ENCODE assay signal across 8 cellular contexts in the genomic region with DNA sequence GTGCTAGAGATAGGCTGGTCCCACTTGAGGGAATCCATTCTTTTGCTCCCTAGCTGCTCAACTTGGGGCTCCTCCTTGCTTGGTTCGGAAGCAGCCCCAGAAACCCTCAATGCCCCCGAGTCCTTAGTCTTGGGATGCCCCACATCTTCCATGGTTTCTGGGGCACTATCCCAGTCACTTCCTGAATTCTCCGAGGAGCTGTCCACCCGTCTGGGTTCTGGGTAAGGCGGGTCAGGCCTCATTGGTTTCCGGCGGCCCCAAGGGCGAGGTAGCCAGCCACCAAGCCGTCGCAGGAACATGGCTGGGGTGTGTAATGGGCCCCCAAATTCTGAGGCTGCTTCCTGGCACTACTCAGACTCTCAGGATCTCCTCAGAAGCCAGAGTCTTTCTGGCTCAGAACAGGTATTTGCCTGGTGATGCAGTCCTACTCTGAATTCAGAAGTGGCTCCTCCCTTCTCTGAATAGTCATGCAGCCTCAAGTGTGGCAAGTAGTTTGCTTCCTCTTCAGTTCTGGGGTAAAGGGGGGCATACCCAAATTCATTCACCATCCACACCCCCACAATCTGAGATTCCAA. TPM values are rescaled to one million over a fixed set of nuclear protein-coding genes. Genes with fewer than 3 reads are reported as not detected.
DNase-seq lines count a peak whose midpoint lies in the region; ATAC-seq, FAIRE-seq and TF ChIP-seq lines count a peak whose summit lies in the region.

No MANE protein-coding gene starts in this region.

- peak overlapping the region; percentile 93 for H3K4me3 Mint-ChIP-seq in T-helper 1 cell treated with Interleukin-12 subunit alpha and Interleukin-12 subunit beta and Interleukin-4 antibody, amounts not matched to agents 30 μg/mL and 1 μg/mL, for 36 hours
- peak overlapping the region; percentile 92 for H3K4me3 Mint-ChIP-seq in neural progenitor cell

- no peaks in the 10 kb centered on the region for H3K27me3 Mint-ChIP-seq in T-helper 1 cell treated with Interleukin-12 subunit alpha and Interleukin-12 subunit beta and Interleukin-4 antibody, amounts not matched to agents 30 μg/mL and 1 μg/mL, for 36 hours (ENCODE audit: low read depth)
- peaks cover 6% of the 10 kb centered on the region for H3K27me3 Mint-ChIP-seq in neural progenitor cell (ENCODE audit: insufficient read depth, low read depth)

- no peak for FAIRE-seq in frontal cortex (lab: Jason Lieb, UNC)

- H3K27me3 ChIP-seq in SK-N-SH (ENCODE audit: insufficient read depth) (no peaks in the 10 kb centered on the region), neural progenitor cell (no peaks in the 10 kb centered on the region)

- no peaks in the 10 kb centered on the region for H3K9me3 Mint-ChIP-seq in T-helper 1 cell treated with Interleukin-12 subunit alpha and Interleukin-12 subunit beta and Interleukin-4 antibody, amounts not matched to agents 30 μg/mL and 1 μg/mL, for 36 hours
- no peaks in the 10 kb centered on the region for H3K9me3 Mint-ChIP-seq in neural progenitor cell

- H3K4me1 ChIP-seq in SK-N-SH (ENCODE audit: control insufficient read depth in 1 of 2, insufficient read depth in 2 of 2, low read depth in 1 of 2, low read length in 1 of 2) (peaks cover 22 to 35% of the 10 kb centered on the region in 2 experiments; a peak in 2 of 4 replicates), neural progenitor cell (peaks cover 31% of the 10 kb centered on the region)

- peak overlapping the region; percentile 97 for H3K4me2 ChIP-seq in SK-N-SH
- H3K4me2 ChIP-seq in neural progenitor cell: peak overlapping the region; percentile 97

- H3K9me3 ChIP-seq in SK-N-SH (no peaks in the 10 kb centered on the region), neural progenitor cell (ENCODE audit: low read depth) (no peaks in the 10 kb centered on the region)

- peaks cover 83% of the 10 kb centered on the region for H3K79me2 ChIP-seq in SK-N-SH (ENCODE audit: insufficient read depth)
- peaks cover 56% of the 10 kb centered on the region for H3K79me2 ChIP-seq in neural progenitor cell (ENCODE audit: low read depth)

- H3K36me3 Mint-ChIP-seq in T-helper 1 cell treated with Interleukin-12 subunit alpha and Interleukin-12 subunit beta and Interleukin-4 antibody, amounts not matched to agents 30 μg/mL and 1 μg/mL, for 36 hours (ENCODE audit: low read depth): peaks cover 56% of the 10 kb centered on the region
- peaks cover 28% of the 10 kb centered on the region for H3K36me3 Mint-ChIP-seq in neural progenitor cell

- H3K9ac ChIP-seq in SK-N-SH (peak overlapping the region; percentile 86), neural progenitor cell (peak overlapping the region; percentile 80)

- ATAC-seq in esophagus mucosa: peak; percentile 34

- TF ChIP-seq CTCF in SK-N-SH (IDR thresholded peaks at IDR 0.05) (no peak), neural progenitor cell (IDR thresholded peaks at IDR 0.05) (no peak)

- WGBS in SK-N-SH (ENCODE audit: low lambda C conversion rate): 13% methylated on average over 6 of the region's 10 CpGs

- H3K4me3 ChIP-seq in SK-N-SH (ENCODE audit: low read depth in 2 of 2, low read length in 1 of 2) (peak overlapping the region; percentile 85), neural progenitor cell (peak overlapping the region; percentile 73)

- POLR2A ChIA-PET in SK-N-SH (lab: Yijun Ruan, JAX): interaction anchor here (0.6 to 1.2 kb wide), 2 partner anchors 10 to 20 kb away, joined by 3 read pairs; no protein-coding TSS in a partner anchor

- CTCF ChIA-PET in SK-N-SH (lab: Yijun Ruan, JAX): no interaction called here

- H4K20me1 ChIP-seq in SK-N-SH (ENCODE audit: insufficient read depth): peaks cover 8% of the 10 kb centered on the region; the same call in 1 of the 2 replicates
- H4K20me1 ChIP-seq in neural progenitor cell (ENCODE audit: low read depth): peaks cover 10% of the 10 kb centered on the region

- H3K4me1 Mint-ChIP-seq in T-helper 1 cell treated with Interleukin-12 subunit alpha and Interleukin-12 subunit beta and Interleukin-4 antibody, amounts not matched to agents 30 μg/mL and 1 μg/mL, for 36 hours (ENCODE audit: low read depth): peaks cover 60% of the 10 kb centered on the region
- H3K4me1 Mint-ChIP-seq in neural progenitor cell: peaks cover 60% of the 10 kb centered on the region

- no peak overlapping the region for H2AFZ ChIP-seq in SK-N-SH (ENCODE audit: low read depth)
- H2AFZ ChIP-seq in neural progenitor cell (replicated peaks): no peak overlapping the region

- no peak for TF ChIP-seq EP300 in SK-N-SH (IDR thresholded peaks at IDR 0.05; ENCODE audit: borderline replicate concordance in 1 of 2, low read depth in 1 of 2, low read length in 1 of 2)

- DNase-seq in T-helper 1 cell: no peak
- DNase-seq in SK-N-SH: no peak
- DNase-seq in neural progenitor cell (ENCODE audit: low spot score): peak; percentile 37
- no peak for DNase-seq in COR-L47 (lab: John Stamatoyannopoulos, UW)
- no peak for DNase-seq in frontal cortex (ENCODE audit: low spot score in 2 of 2)
- no peak for DNase-seq in NCI-H146 treated with DMSO at 0.1 percent for 48 hours (lab: John Stamatoyannopoulos, UW; ENCODE audit: unreplicated experiment)

- peaks cover 25% of the 10 kb centered on the region for H3F3A ChIP-seq in SK-N-SH (replicated peaks; ENCODE audit: insufficient read depth)
- H3F3A ChIP-seq in neural progenitor cell (ENCODE audit: low read depth): peaks cover 28% of the 10 kb centered on the region

- H3K27ac Mint-ChIP-seq in T-helper 1 cell treated with Interleukin-12 subunit alpha and Interleukin-12 subunit beta and Interleukin-4 antibody, amounts not matched to agents 30 μg/mL and 1 μg/mL, for 36 hours: peak overlapping the region; percentile 88
- peak overlapping the region; percentile 88 for H3K27ac Mint-ChIP-seq in neural progenitor cell

- peak overlapping the region; percentile 67 to 86 for H3K27ac ChIP-seq in SK-N-SH (ENCODE audit: low read depth in 2 of 2, low read length in 1 of 2)
- no peak overlapping the region for H3K27ac ChIP-seq in neural progenitor cell

- H3K9me2 ChIP-seq in SK-N-SH: no peaks in the 10 kb centered on the region

- H3K36me3 ChIP-seq in SK-N-SH (replicated peaks in 1 of 2; ENCODE audit: control insufficient read depth in 1 of 2, insufficient read depth in 2 of 2, low read length in 1 of 2) (peaks cover 14 to 15% of the 10 kb centered on the region in 2 experiments), neural progenitor cell (no peaks in the 10 kb centered on the region)

- TF ChIP-seq RAD21 in SK-N-SH (IDR thresholded peaks at IDR 0.05; ENCODE audit: low read length): no peak

TF ChIP-seq in SK-N-SH, 30 proteins besides CTCF, POLR2A, EP300 and RAD21 (continues in another document):
- peak; percentile 73 for TF ChIP-seq SIN3A (IDR thresholded peaks at IDR 0.05; ENCODE audit: borderline replicate concordance, low read depth, low read length)
- TF ChIP-seq MXI1 (IDR thresholded peaks at IDR 0.05; ENCODE audit: low read depth, low read length): no peak
- TF ChIP-seq, protein P1, sequence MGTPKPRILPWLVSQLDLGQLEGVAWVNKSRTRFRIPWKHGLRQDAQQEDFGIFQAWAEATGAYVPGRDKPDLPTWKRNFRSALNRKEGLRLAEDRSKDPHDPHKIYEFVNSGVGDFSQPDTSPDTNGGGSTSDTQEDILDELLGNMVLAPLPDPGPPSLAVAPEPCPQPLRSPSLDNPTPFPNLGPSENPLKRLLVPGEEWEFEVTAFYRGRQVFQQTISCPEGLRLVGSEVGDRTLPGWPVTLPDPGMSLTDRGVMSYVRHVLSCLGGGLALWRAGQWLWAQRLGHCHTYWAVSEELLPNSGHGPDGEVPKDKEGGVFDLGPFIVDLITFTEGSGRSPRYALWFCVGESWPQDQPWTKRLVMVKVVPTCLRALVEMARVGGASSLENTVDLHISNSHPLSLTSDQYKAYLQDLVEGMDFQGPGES (IDR thresholded peaks at IDR 0.05; ENCODE audit: low read depth, low read length): no peak
- no peak for TF ChIP-seq NRF1 (IDR thresholded peaks at IDR 0.05; ENCODE audit: low read depth, low read length)
- TF ChIP-seq, protein P2, sequence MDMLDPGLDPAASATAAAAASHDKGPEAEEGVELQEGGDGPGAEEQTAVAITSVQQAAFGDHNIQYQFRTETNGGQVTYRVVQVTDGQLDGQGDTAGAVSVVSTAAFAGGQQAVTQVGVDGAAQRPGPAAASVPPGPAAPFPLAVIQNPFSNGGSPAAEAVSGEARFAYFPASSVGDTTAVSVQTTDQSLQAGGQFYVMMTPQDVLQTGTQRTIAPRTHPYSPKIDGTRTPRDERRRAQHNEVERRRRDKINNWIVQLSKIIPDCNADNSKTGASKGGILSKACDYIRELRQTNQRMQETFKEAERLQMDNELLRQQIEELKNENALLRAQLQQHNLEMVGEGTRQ (IDR thresholded peaks at IDR 0.05; ENCODE audit: borderline replicate concordance, low read depth, low read length): no peak
- TF ChIP-seq, protein P3, sequence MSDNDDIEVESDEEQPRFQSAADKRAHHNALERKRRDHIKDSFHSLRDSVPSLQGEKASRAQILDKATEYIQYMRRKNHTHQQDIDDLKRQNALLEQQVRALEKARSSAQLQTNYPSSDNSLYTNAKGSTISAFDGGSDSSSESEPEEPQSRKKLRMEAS (IDR thresholded peaks at IDR 0.05; ENCODE audit: low read depth): no peak

RNA-seq across cellular contexts. Expression of a gene that starts 0.8 kb away (rescaled TPM):
- 10.3 and 11.5 TPM in 2 replicates for polyA plus RNA-seq in SK-N-SH (2012; rRNA removed)
- polyA plus RNA-seq in SK-N-SH (2012; cell fraction: cytosol; rRNA removed): 8.9 and 10.2 TPM in 2 replicates
- 7.4 and 8.3 TPM in 2 replicates for polyA plus RNA-seq in SK-N-SH (2012; cell fraction: nucleus; rRNA removed)
- total RNA-seq in esophagus mucosa (18.1 TPM), neural progenitor cell (ENCODE audit: low replicate concordance) (14.6 and 17.1 TPM in 2 replicates), frontal cortex (16.7 TPM)

RNA-seq across cellular contexts. Expression of a gene that starts 4.0 kb away (rescaled TPM):
- polyA plus RNA-seq in SK-N-SH (2012; rRNA removed): 6.8 and 7.2 TPM in 2 replicates
- 3.9 and 6.0 TPM in 2 replicates for polyA plus RNA-seq in SK-N-SH (2012; cell fraction: cytosol; rRNA removed)
- 4.1 and 6.1 TPM in 2 replicates for polyA plus RNA-seq in SK-N-SH (2012; cell fraction: nucleus; rRNA removed)
- total RNA-seq in esophagus mucosa (1.6 TPM), neural progenitor cell (ENCODE audit: low replicate concordance) (2.6 and 4.2 TPM in 2 replicates), frontal cortex (0.41 TPM)

RNA-seq across cellular contexts. Expression of a gene that starts 5.1 kb away (rescaled TPM):
- 18.3 and 19.1 TPM in 2 replicates for polyA plus RNA-seq in SK-N-SH (2012; rRNA removed)
- 14.7 and 16.1 TPM in 2 replicates for polyA plus RNA-seq in SK-N-SH (2012; cell fraction: cytosol; rRNA removed)
- 22.2 and 29.8 TPM in 2 replicates for polyA plus RNA-seq in SK-N-SH (2012; cell fraction: nucleus; rRNA removed)
- total RNA-seq in esophagus mucosa (8.2 TPM), neural progenitor cell (ENCODE audit: low replicate concordance) (20.2 and 21.0 TPM in 2 replicates), frontal cortex (11.4 TPM)

RNA-seq across cellular contexts. Expression of a gene that starts 6.1 kb away (rescaled TPM):
- polyA plus RNA-seq in SK-N-SH (2012; rRNA removed): 97.3 and 101 TPM in 2 replicates
- 78.4 and 88.7 TPM in 2 replicates for polyA plus RNA-seq in SK-N-SH (2012; cell fraction: cytosol; rRNA removed)
- polyA plus RNA-seq in SK-N-SH (2012; cell fraction: nucleus; rRNA removed): 196 and 229 TPM in 2 replicates
- total RNA-seq in esophagus mucosa (108 TPM), neural progenitor cell (ENCODE audit: low replicate concordance) (126 and 190 TPM in 2 replicates), frontal cortex (66.0 TPM)

RNA-seq across cellular contexts. Expression of a gene that starts 7.3 kb away (rescaled TPM):
- 100 and 220 TPM in 2 replicates for polyA plus RNA-seq in SK-N-SH (2012; rRNA removed)
- 94.0 and 118 TPM in 2 replicates for polyA plus RNA-seq in SK-N-SH (2012; cell fraction: cytosol; rRNA removed)
- polyA plus RNA-seq in SK-N-SH (2012; cell fraction: nucleus; rRNA removed): 475 and 741 TPM in 2 replicates
- total RNA-seq in esophagus mucosa (143 TPM), neural progenitor cell (ENCODE audit: low replicate concordance) (171 and 310 TPM in 2 replicates), frontal cortex (150 TPM)
